ENCODE assay signal across 8 cellular contexts in the genomic region with DNA sequence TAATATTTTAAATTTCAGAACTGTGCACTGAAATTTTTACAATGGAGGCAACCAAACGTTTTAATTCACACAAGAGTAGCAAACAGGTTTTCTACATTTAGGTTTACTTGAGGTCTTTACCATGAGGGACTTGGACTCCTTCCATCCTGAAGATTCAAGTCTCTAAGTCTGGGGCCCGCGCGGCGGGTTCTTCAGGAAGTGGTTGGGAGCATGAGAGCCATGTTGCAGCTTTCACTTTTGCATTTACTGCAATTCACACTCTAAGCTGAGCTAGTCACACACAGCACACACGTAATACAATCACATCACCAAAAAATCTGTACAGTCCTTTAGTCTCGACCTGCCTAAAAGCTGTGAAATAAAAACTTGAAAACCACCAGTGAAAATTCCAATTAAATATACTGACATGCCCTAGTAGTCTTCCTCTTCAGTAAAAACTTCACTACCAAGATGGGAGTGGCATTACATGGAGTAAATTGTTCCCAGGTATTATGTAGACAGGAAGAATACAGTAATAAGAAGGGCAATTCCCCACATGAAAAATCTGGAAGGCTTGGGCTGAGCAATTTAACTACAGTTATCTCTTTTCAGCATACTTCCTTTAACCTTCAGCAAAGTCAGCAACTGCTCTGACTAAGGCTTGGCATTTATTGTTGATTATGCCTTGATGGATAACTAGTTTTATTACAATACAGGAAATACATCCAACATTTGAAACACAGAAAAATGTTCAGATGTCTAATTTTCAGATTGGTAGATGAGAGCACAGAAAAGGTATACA.
A peak's percentile ranks its signal among the peaks of the same experiment; 100 is the strongest.
DNase-seq lines count a peak whose midpoint lies in the region; ATAC-seq and TF ChIP-seq lines count a peak whose summit lies in the region.

No MANE protein-coding gene starts in this region.

- H3K9ac ChIP-seq in mammary epithelial cell (ENCODE audit: insufficient read depth, low read length) = peak overlapping the region; percentile 70

- no peaks in the 10 kb centered on the region for H3K27me3 Mint-ChIP-seq in mesothelial cell of epicardium (ENCODE audit: low read depth)

- peaks cover 8% of the 10 kb centered on the region for H3K9me3 Mint-ChIP-seq in mesothelial cell of epicardium

- H3K36me3 ChIP-seq in mammary epithelial cell (ENCODE audit: insufficient read depth, low read length) = peaks cover 8% of the 10 kb centered on the region
- H3K36me3 ChIP-seq in aorta (ENCODE audit: control insufficient read depth in 1 of 2, insufficient read depth in 2 of 2, low read length in 1 of 2) = no peaks in the 10 kb centered on the region

- H3K4me1 ChIP-seq in mammary epithelial cell (ENCODE audit: insufficient read depth, low read length) (peaks cover 52% of the 10 kb centered on the region), aorta (ENCODE audit: control insufficient read depth in 1 of 2, insufficient read depth in 2 of 2, low read length in 2 of 2) (no peaks in the 10 kb centered on the region)

- peak overlapping the region; percentile 74 for H3K4me2 ChIP-seq in mammary epithelial cell (ENCODE audit: insufficient read depth, low read depth, low read length)

- BruUV-seq in mammary epithelial cell (replicated peaks; lab: Mats Ljungman, UMichigan) = no TSS peak

- H3K9me3 ChIP-seq in mammary epithelial cell (replicated peaks; ENCODE audit: insufficient read depth, low read length) (no peaks in the 10 kb centered on the region), aorta (ENCODE audit: control insufficient read depth, low read length) (no peaks in the 10 kb centered on the region)

- no peak overlapping the region for H2AFZ ChIP-seq in mammary epithelial cell (ENCODE audit: low read depth, low read length)

- peak; percentile 64 for DNase-seq in Daoy (ENCODE audit: low read depth)
- peak; percentile 16 to 77 (median 44) for DNase-seq in T-helper 1 cell
- DNase-seq in mammary epithelial cell = peak; percentile 59
- no peak for DNase-seq in mesothelial cell of epicardium (ENCODE audit: low spot score in 2 of 2, unreplicated experiment in 2 of 2)
- DNase-seq in aorta = peak; percentile 58 to 72
- no peak for DNase-seq in epidermal melanocyte (ENCODE audit: insufficient read length, low spot score)
- no peak for DNase-seq in DMS114 treated with DMSO at 0.1 percent for 48 hours (lab: John Stamatoyannopoulos, UW; ENCODE audit: unreplicated experiment)

- CTCF ChIA-PET in mammary epithelial cell (lab: Charles Lee; ENCODE audit: low non-redundant PET) = no interaction called here

- H3K4me3 ChIP-seq in mammary epithelial cell (replicated peaks in 1 of 3; ENCODE audit: insufficient read depth in 1 of 3, low read depth in 2 of 3, low read length in 3 of 3) = peak overlapping the region; percentile 59 to 98 (median 91)
- no peak overlapping the region for H3K4me3 ChIP-seq in aorta (ENCODE audit: low read length in 2 of 2)

- H3K27ac Mint-ChIP-seq in mesothelial cell of epicardium = peak overlapping the region; percentile 57

- H3K36me3 Mint-ChIP-seq in mesothelial cell of epicardium = no peaks in the 10 kb centered on the region

- H3K27me3 ChIP-seq in mammary epithelial cell (ENCODE audit: insufficient read depth, low read length) = no peaks in the 10 kb centered on the region
- no peaks in the 10 kb centered on the region for H3K27me3 ChIP-seq in aorta (ENCODE audit: control insufficient read depth in 1 of 2, insufficient read depth in 2 of 2, low read length in 1 of 2)

- peaks cover 89% of the 10 kb centered on the region for H3K79me2 ChIP-seq in mammary epithelial cell (ENCODE audit: insufficient read depth, low read length)

- intact Hi-C loops in mammary epithelial cell (cut with micrococcal nuclease) (loop anchor here (1.0 kb wide), 2 partner anchors 17 to 605 kb away; no protein-coding TSS in a partner anchor), aorta (cut with DNase I) (loop anchor here in 1 of 2 donors (10.0 kb wide), 1 partner anchor 603 kb away; no protein-coding TSS in a partner anchor)

- no peaks in the 10 kb centered on the region for H4K20me1 ChIP-seq in mammary epithelial cell (ENCODE audit: insufficient read depth, low read length)

- TF ChIP-seq CTCF in mammary epithelial cell (conservative IDR thresholded peaks at IDR 0.05 in 1 of 2, IDR thresholded peaks at IDR 0.05 in 1 of 2; ENCODE audit: extremely low read depth in 1 of 2, insufficient read depth in 1 of 2, low read depth in 1 of 2, low read length in 2 of 2) (no peak), mesothelial cell of epicardium (IDR thresholded peaks at IDR 0.05; ENCODE audit: unreplicated experiment) (no peak)

- H3K27ac ChIP-seq in mammary epithelial cell (ENCODE audit: insufficient read depth, low read depth, low read length) (peak overlapping the region; percentile 98), aorta (ENCODE audit: low read depth in 1 of 2, low read length in 2 of 2) (no peak overlapping the region)

- ATAC-seq in HG02759 (IDR thresholded peaks at IDR 0.05; ENCODE audit: unreplicated experiment) = peak; percentile 48
- ATAC-seq in aorta (ENCODE audit: low FRiP score) = no peak

- dilution Hi-C loops in mammary epithelial cell (cut with HindIII; ENCODE audit: low sequenced_read_pairs) = loop anchor here (25.0 kb wide), 1 partner anchor 284 kb away; no protein-coding TSS in a partner anchor

- H3K4me1 Mint-ChIP-seq in mesothelial cell of epicardium = peaks cover 69% of the 10 kb centered on the region

- WGBS in mammary epithelial cell (ENCODE audit: low coverage, missing lambda C conversion rate) = 2% methylated on average over 7 of the region's 7 CpGs
- 56% methylated on average over 7 of the region's 7 CpGs for WGBS in aorta, 2 donors

- in situ Hi-C loops in mammary epithelial cell (cut with MboI; ENCODE audit: low sequenced_read_pairs in 2 of 2) = loop anchor here in 1 of 2 donors (25.0 kb wide), 1 partner anchor 434 kb away; no protein-coding TSS in a partner anchor

- H3K4me3 Mint-ChIP-seq in mesothelial cell of epicardium = peak overlapping the region; percentile 49

Comparison
In these comparisons a context has a peak if more than half of its experiments do, and no peak if none do; other contexts are left out.
1. DNase-seq: peak in Daoy (single experiment), T-helper 1 cell (5 of 5), mammary epithelial cell (single experiment) and aorta (2 of 2); none in mesothelial cell of epicardium (0 of 2), epidermal melanocyte (single experiment) and DMS114 treated with DMSO at 0.1 percent for 48 hours (single experiment).
2. H3K4me3 ChIP-seq: peak in mammary epithelial cell (3 of 3); none in aorta (0 of 2).